7 cellular contexts compared by ENCODE assay signal in genomic region chrX:24694825-24695224, GRCh38. TPM values are rescaled to one million over a fixed set of nuclear protein-coding genes. Genes with fewer than 3 reads are reported as not detected.
DNase-seq lines count a peak whose midpoint lies in the region; ATAC-seq, FAIRE-seq and TF ChIP-seq lines count a peak whose summit lies in the region.

No MANE protein-coding gene starts in this region.

- peak overlapping the region; percentile 85 for H3K9ac ChIP-seq in astrocyte (ENCODE audit: low read length)

- peak overlapping the region; percentile 89 for H3K4me2 ChIP-seq in astrocyte (ENCODE audit: low read length)

- POLR2A ChIA-PET in naive thymus-derived CD4-positive, alpha-beta T cell (lab: Charles Lee) = interaction anchor here (0.7 kb wide), 1 partner anchor 268 kb away, joined by 4 read pairs; no protein-coding TSS in a partner anchor

- no peaks in the 10 kb centered on the region for H3K27me3 Mint-ChIP-seq in IgD-negative memory B cell
- H3K27me3 Mint-ChIP-seq in astrocyte (ENCODE audit: low read depth, unreplicated experiment) = no peaks in the 10 kb centered on the region
- H3K27me3 Mint-ChIP-seq in naive thymus-derived CD4-positive, alpha-beta T cell = no peaks in the 10 kb centered on the region

- peak overlapping the region; percentile 90 to 97 (median 96) for H3K4me3 Mint-ChIP-seq in IgD-negative memory B cell
- H3K4me3 Mint-ChIP-seq in astrocyte (ENCODE audit: unreplicated experiment) = peak overlapping the region; percentile 89
- peak overlapping the region in 9 of 10 donors; percentile 36 to 94 (median 89) for H3K4me3 Mint-ChIP-seq in naive thymus-derived CD4-positive, alpha-beta T cell

- CTCF ChIA-PET in naive thymus-derived CD4-positive, alpha-beta T cell (lab: Charles Lee) = no interaction called here

- no peak overlapping the region for H2AFZ ChIP-seq in astrocyte (ENCODE audit: low read depth, low read length)

- peak; percentile 89 for FAIRE-seq in astrocyte (lab: Jason Lieb, UNC)

- ATAC-seq in naive thymus-derived CD4-positive, alpha-beta T cell = no peak
- ATAC-seq in HG03280 (IDR thresholded peaks at IDR 0.05; ENCODE audit: unreplicated experiment) (no peak), HG03521 (IDR thresholded peaks at IDR 0.05; ENCODE audit: unreplicated experiment) (no peak)

- no peaks in the 10 kb centered on the region for H4K20me1 ChIP-seq in astrocyte (ENCODE audit: insufficient read depth, low read length)

- H3K4me1 ChIP-seq in astrocyte (ENCODE audit: insufficient read depth, low read length) = no peaks in the 10 kb centered on the region
- no peaks in the 10 kb centered on the region for H3K4me1 ChIP-seq in naive thymus-derived CD4-positive, alpha-beta T cell (ENCODE audit: control insufficient read depth in 2 of 2, insufficient read depth in 2 of 2, low read length in 2 of 2)

- no peaks in the 10 kb centered on the region for H3K9me3 Mint-ChIP-seq in IgD-negative memory B cell
- H3K9me3 Mint-ChIP-seq in astrocyte (ENCODE audit: unreplicated experiment) = no peaks in the 10 kb centered on the region
- H3K9me3 Mint-ChIP-seq in naive thymus-derived CD4-positive, alpha-beta T cell = no peaks in the 10 kb centered on the region

- peaks cover 32% of the 10 kb centered on the region for H3K79me2 ChIP-seq in astrocyte (ENCODE audit: insufficient read depth, low read length)

- H3K27ac ChIP-seq in astrocyte (ENCODE audit: low read depth, low read length) = no peak overlapping the region
- no peak overlapping the region for H3K27ac ChIP-seq in naive thymus-derived CD4-positive, alpha-beta T cell (ENCODE audit: low read depth, low read length)

- H3K36me3 Mint-ChIP-seq in IgD-negative memory B cell (no peaks in the 10 kb centered on the region), astrocyte (ENCODE audit: low read depth, unreplicated experiment) (no peaks in the 10 kb centered on the region)
- H3K36me3 Mint-ChIP-seq in naive thymus-derived CD4-positive, alpha-beta T cell = peaks cover 0 to 3% (median 0%) of the 10 kb centered on the region in 5 donors

- no peak for TF ChIP-seq CTCF in astrocyte (IDR thresholded peaks at IDR 0.05; ENCODE audit: insufficient read depth, low read depth, low read length)

- H3K4me1 Mint-ChIP-seq in IgD-negative memory B cell (peaks cover 6 to 9% (median 8%) of the 10 kb centered on the region in 3 donors), astrocyte (ENCODE audit: low read depth, unreplicated experiment) (no peaks in the 10 kb centered on the region)
- peaks cover 0 to 24% (median 13%) of the 10 kb centered on the region in 7 donors for H3K4me1 Mint-ChIP-seq in naive thymus-derived CD4-positive, alpha-beta T cell

- DNase-seq in ELR (ENCODE audit: low read depth) (peak; percentile 3), astrocyte (ENCODE audit: low read depth) (no peak), NCI-H187 (lab: John Stamatoyannopoulos, UW) (no peak)
- DNase-seq in naive thymus-derived CD4-positive, alpha-beta T cell = no peak

- intact Hi-C loops in naive thymus-derived CD4-positive, alpha-beta T cell (cut with micrococcal nuclease) = loop anchor here (1.0 to 10.0 kb wide), 6 partner anchors 48 to 1028 kb away; partner anchors contain the start of genes PCYT1B (in 1 of the 2), PDK3 (in 1 of the 2), PRDX4 (in 1 of the 2) and SAT1 (in 1 of the 2)

- H3K27me3 ChIP-seq in astrocyte (ENCODE audit: insufficient read depth, low read length) = no peaks in the 10 kb centered on the region
- H3K27me3 ChIP-seq in naive thymus-derived CD4-positive, alpha-beta T cell (ENCODE audit: control insufficient read depth in 2 of 2, insufficient read depth in 2 of 2, low read length in 2 of 2) = no peaks in the 10 kb centered on the region

- no peaks in the 10 kb centered on the region for H3K36me3 ChIP-seq in astrocyte (ENCODE audit: insufficient read depth, low read length)
- H3K36me3 ChIP-seq in naive thymus-derived CD4-positive, alpha-beta T cell (ENCODE audit: control insufficient read depth in 2 of 3, insufficient read depth in 3 of 3, low read length in 3 of 3) = no peaks in the 10 kb centered on the region

- H3K27ac Mint-ChIP-seq in IgD-negative memory B cell = no peak overlapping the region
- no peak overlapping the region for H3K27ac Mint-ChIP-seq in astrocyte (ENCODE audit: unreplicated experiment)
- peak overlapping the region in 3 of 9 donors; percentile 2 to 95 (median 45) for H3K27ac Mint-ChIP-seq in naive thymus-derived CD4-positive, alpha-beta T cell

- H3K9me3 ChIP-seq in astrocyte (ENCODE audit: insufficient read depth, low read depth, low read length) = no peaks in the 10 kb centered on the region
- H3K9me3 ChIP-seq in naive thymus-derived CD4-positive, alpha-beta T cell (ENCODE audit: control insufficient read depth in 2 of 3, low read length in 3 of 3) = no peaks in the 10 kb centered on the region

- peak overlapping the region; percentile 78 for H3K4me3 ChIP-seq in astrocyte (ENCODE audit: insufficient read depth, low read depth, low read length)
- H3K4me3 ChIP-seq in naive thymus-derived CD4-positive, alpha-beta T cell (ENCODE audit: low read length) = no peak overlapping the region

RNA-seq across cellular contexts. Expression of gene POLA1, which starts 1.1 kb away (rescaled TPM):
- 4.3 TPM for polyA plus RNA-seq in IgD-negative memory B cell
- 4.9 and 5.1 TPM in 2 replicates for total RNA-seq in astrocyte
- 10 to 100 TPM in 1 of 5 experiments, 1 to 10 TPM in 4; 6.4 to 26.6 (median 7.5) TPM for total RNA-seq in naive thymus-derived CD4-positive, alpha-beta T cell
- 1 to 10 TPM; 4.1 to 4.2 TPM for polyA plus RNA-seq in naive thymus-derived CD4-positive, alpha-beta T cell

RNA-seq across cellular contexts. Expression of gene PCYT1B, which starts 47.7 kb away (rescaled TPM):
- 0.13 TPM for polyA plus RNA-seq in IgD-negative memory B cell
- total RNA-seq in astrocyte = 5.6 and 6.3 TPM in 2 replicates
- total RNA-seq in naive thymus-derived CD4-positive, alpha-beta T cell = under 1 TPM in 2 of 5 experiments, not detected in 3; 0.05 to 0.12 TPM
- not detected for polyA plus RNA-seq in naive thymus-derived CD4-positive, alpha-beta T cell
